Comparison of ENCODE assay signal across 9 cellular contexts in the genomic region with DNA sequence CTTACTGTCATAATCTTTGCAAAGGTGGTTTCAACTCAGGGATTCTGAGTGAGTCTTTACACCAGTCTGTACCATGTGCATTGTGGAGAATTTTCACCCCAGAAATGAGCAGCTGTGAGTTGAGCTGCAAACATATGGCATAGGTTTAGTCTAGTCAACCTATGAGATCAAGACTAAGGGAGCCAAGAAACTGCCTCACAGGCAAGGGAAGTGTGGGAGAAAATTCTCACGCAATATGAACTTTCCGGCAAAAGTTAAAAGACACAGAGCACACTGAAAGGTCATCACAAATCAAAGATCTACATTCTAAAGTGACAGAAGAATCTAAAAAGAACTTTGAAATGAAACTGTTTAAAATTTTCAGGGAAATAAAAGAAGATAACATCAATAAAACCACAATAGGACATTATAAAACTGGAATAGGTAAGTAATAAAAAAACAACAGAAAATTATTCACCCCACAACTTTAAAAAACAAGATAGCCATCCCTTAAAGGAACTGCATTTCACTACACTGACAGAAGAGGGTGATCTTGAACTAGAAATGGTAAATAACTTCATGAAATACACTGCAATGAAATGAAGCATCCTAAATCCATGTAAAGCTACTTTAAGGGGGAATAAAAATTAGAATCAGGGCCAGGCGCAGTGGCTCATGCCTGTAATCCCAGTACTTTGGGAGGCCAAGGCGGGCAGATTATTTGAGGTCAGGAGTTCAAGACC.
DNase-seq lines count a peak whose midpoint lies in the region; ATAC-seq and TF ChIP-seq lines count a peak whose summit lies in the region.
"Had no signal": no experiment of that assay in that cellular context is flagged by ENCODE, and none has a peak within 500 bp of the region (broad histone marks: within the 10 kb centered on the region; RNA-seq: fewer than 3 reads in every experiment).

No MANE protein-coding gene starts in this region.

- H3K36me3 Mint-ChIP-seq in endodermal cell (ENCODE audit: low read depth) = no peaks in the 10 kb centered on the region
- H3K36me3 Mint-ChIP-seq in natural killer cell treated with Interleukin-12 subunit alpha and Interleukin-12 subunit beta and Interleukin-15 and Interleukin-18, amount 100 ng/mL, for 72 hours = no peaks in the 10 kb centered on the region
- H3K36me3 Mint-ChIP-seq: activated naive CD4-positive, alpha-beta T cell treated with anti-CD3 and anti-CD28 coated beads, Interleukin-2, amount 10 ng/mL, durations not matched to agents 7 days and 5 days had no signal

- 75 to 88% methylated on average over 2 to 4 of the region's 4 CpGs for WGBS in endodermal cell (ENCODE audit: insufficient coverage in 1 of 2, insufficient read length in 1 of 2), 2 experiments

- H3K27me3 Mint-ChIP-seq in endodermal cell (ENCODE audit: insufficient read depth) = peaks cover 18% of the 10 kb centered on the region
- peaks cover 32 to 39% of the 10 kb centered on the region in 2 donors for H3K27me3 Mint-ChIP-seq in natural killer cell treated with Interleukin-12 subunit alpha and Interleukin-12 subunit beta and Interleukin-15 and Interleukin-18, amount 100 ng/mL, for 72 hours

- H3K4me1 ChIP-seq in endodermal cell (ENCODE audit: control insufficient read depth, insufficient read depth, low read length) = no peaks in the 10 kb centered on the region

- peaks cover 3% of the 10 kb centered on the region for H3K4me1 Mint-ChIP-seq in endodermal cell
- H3K4me1 Mint-ChIP-seq in natural killer cell treated with Interleukin-12 subunit alpha and Interleukin-12 subunit beta and Interleukin-15 and Interleukin-18, amount 100 ng/mL, for 72 hours (ENCODE audit: low read depth in 2 of 2) = no peaks in the 10 kb centered on the region
- H3K4me1 Mint-ChIP-seq: activated naive CD4-positive, alpha-beta T cell treated with anti-CD3 and anti-CD28 coated beads, Interleukin-2, amount 10 ng/mL, durations not matched to agents 7 days and 5 days had no signal

- no peak for ATAC-seq in natural killer cell treated with Interleukin-12 subunit alpha and Interleukin-12 subunit beta and Interleukin-15 and Interleukin-18, amount 100 ng/mL, for 72 hours

- peak; percentile 88 for TF ChIP-seq CTCF in endodermal cell (conservative IDR thresholded peaks at IDR 0.05)

- no peaks in the 10 kb centered on the region for H3K36me3 ChIP-seq in endodermal cell (ENCODE audit: control insufficient read depth, insufficient read depth, low read length)

- H3K9me3 ChIP-seq in endodermal cell (ENCODE audit: control insufficient read depth, low read length) = no peaks in the 10 kb centered on the region

- no peak overlapping the region for H3K4me3 ChIP-seq in endodermal cell (ENCODE audit: low read length)

- intact Hi-C loops in posterior cingulate gyrus (cut with DNase I) = no loop called here

- H3K9me3 Mint-ChIP-seq in endodermal cell = peaks cover 5% of the 10 kb centered on the region
- no peaks in the 10 kb centered on the region for H3K9me3 Mint-ChIP-seq in natural killer cell treated with Interleukin-12 subunit alpha and Interleukin-12 subunit beta and Interleukin-15 and Interleukin-18, amount 100 ng/mL, for 72 hours
- H3K9me3 Mint-ChIP-seq: activated naive CD4-positive, alpha-beta T cell treated with anti-CD3 and anti-CD28 coated beads, Interleukin-2, amount 10 ng/mL, durations not matched to agents 7 days and 5 days had no signal

- H3K27ac Mint-ChIP-seq in endodermal cell = no peak overlapping the region
- H3K27ac Mint-ChIP-seq in natural killer cell treated with Interleukin-12 subunit alpha and Interleukin-12 subunit beta and Interleukin-15 and Interleukin-18, amount 100 ng/mL, for 72 hours = no peak overlapping the region
- H3K27ac Mint-ChIP-seq: activated naive CD4-positive, alpha-beta T cell treated with anti-CD3 and anti-CD28 coated beads, Interleukin-2, amount 10 ng/mL, durations not matched to agents 7 days and 5 days had no signal

- DNase-seq in NCI-H510A treated with DMSO at 0.1 percent for 48 hours (lab: John Stamatoyannopoulos, UW) (peak; percentile 6), NCI-H510A (lab: John Stamatoyannopoulos, UW) (no peak), NCI-H748 (lab: John Stamatoyannopoulos, UW; ENCODE audit: unreplicated experiment) (peak; percentile 25), endodermal cell (no peak), renal cortical epithelial cell (ENCODE audit: low read depth) (peak; percentile 52), posterior cingulate gyrus (no peak), mucosa of gallbladder (ENCODE audit: low spot score) (no peak)
- DNase-seq in natural killer cell treated with Interleukin-12 subunit alpha and Interleukin-12 subunit beta and Interleukin-15 and Interleukin-18, amount 100 ng/mL, for 72 hours (ENCODE audit: low spot score) = no peak
- DNase-seq: activated naive CD4-positive, alpha-beta T cell treated with anti-CD3 and anti-CD28 coated beads, Interleukin-2, amount 10 ng/mL, durations not matched to agents 7 days and 5 days had no signal

- H3K27ac ChIP-seq in endodermal cell (ENCODE audit: low read depth, low read length) = no peak overlapping the region

- H3K27me3 ChIP-seq in endodermal cell (ENCODE audit: control insufficient read depth, insufficient read depth, low read length, poor library complexity, severe bottlenecking) = peaks cover 7% of the 10 kb centered on the region

- H3K4me3 Mint-ChIP-seq in endodermal cell = no peak overlapping the region
- no peak overlapping the region for H3K4me3 Mint-ChIP-seq in natural killer cell treated with Interleukin-12 subunit alpha and Interleukin-12 subunit beta and Interleukin-15 and Interleukin-18, amount 100 ng/mL, for 72 hours
- H3K4me3 Mint-ChIP-seq: activated naive CD4-positive, alpha-beta T cell treated with anti-CD3 and anti-CD28 coated beads, Interleukin-2, amount 10 ng/mL, durations not matched to agents 7 days and 5 days had no signal

- H3K9ac ChIP-seq in endodermal cell (ENCODE audit: extremely low read depth, low read length, poor library complexity, severe bottlenecking) = no peak overlapping the region

Comparison
In these comparisons a context has a peak if more than half of its experiments do, and no peak if none do; other contexts are left out.
1. DNase-seq: peak in NCI-H510A treated with DMSO at 0.1 percent for 48 hours (single experiment), NCI-H748 (single experiment) and renal cortical epithelial cell (single experiment); none in NCI-H510A (single experiment), endodermal cell (single experiment), natural killer cell treated with Interleukin-12 subunit alpha and Interleukin-12 subunit beta and Interleukin-15 and Interleukin-18, amount 100 ng/mL, for 72 hours (single experiment), posterior cingulate gyrus (0 of 10) and mucosa of gallbladder (single experiment).